In the genomic region with DNA sequence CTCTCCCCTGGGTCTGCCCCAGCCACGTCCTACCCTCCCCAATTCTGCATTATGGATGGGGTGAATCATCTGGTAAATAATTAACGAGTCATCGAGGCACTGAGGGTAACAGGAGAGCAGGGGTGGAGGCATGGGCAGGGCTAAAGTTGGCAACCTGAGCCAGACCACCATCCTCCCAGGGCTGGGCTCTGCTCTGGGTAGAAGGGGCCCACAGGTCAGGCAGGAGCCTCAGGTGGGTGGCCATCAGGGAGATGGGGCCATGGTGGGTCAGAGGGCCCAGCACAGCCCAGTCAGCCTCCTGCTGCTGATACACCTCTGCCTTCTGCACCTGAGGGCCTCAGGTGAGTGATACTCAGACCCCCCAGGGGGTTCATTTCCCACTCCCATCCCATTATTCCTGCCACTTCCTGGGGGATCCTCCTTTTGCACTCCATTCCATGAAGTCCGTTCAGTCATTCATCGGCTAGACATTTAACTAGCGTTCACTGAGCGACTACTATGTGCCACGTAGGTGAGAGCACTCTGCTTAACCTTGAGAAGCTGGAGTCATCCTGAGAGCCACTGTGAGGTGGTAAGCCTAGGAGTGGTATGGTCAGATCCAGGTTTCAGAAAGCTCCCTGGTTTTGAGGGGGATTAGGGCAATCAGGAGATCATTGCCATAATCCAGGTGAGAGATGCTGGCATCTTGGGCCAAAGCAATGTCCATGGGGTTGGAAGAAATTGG, we compare ENCODE assay signal across 16 cellular contexts. TPM values are rescaled to one million over a fixed set of nuclear protein-coding genes. Genes with fewer than 3 reads are reported as not detected.
A peak's percentile ranks its signal among the peaks of the same experiment; 100 is the strongest.
DNase-seq lines count a peak whose midpoint lies in the region; ATAC-seq, FAIRE-seq and TF ChIP-seq lines count a peak whose summit lies in the region.
"Had no signal": no experiment of that assay in that cellular context is flagged by ENCODE, and none has a peak within 500 bp of the region (broad histone marks: within the 10 kb centered on the region; RNA-seq: fewer than 3 reads in every experiment).

A gene (plus strand): TSS at position 248 of the 724 bp plus-strand sequence. CDS start 12 bp downstream, at position 260.

- DNase-seq in HepG2 (ENCODE audit: low spot score) (no peak), right lobe of liver (no peak), coronary artery (ENCODE audit: low spot score) (peak; percentile 50), neuronal stem cell (ENCODE audit: low spot score) (no peak), GM13977 (ENCODE audit: low spot score) (no peak), germinal center (ENCODE audit: low spot score) (no peak)
- DNase-seq: AML-193; CD4-positive, alpha-beta T cell; H9; MV-4-11; NCI-H1417 treated with DMSO at 0.1 percent for 48 hours; NCI-H2029; NCI-H510A treated with DMSO at 0.1 percent for 48 hours; SIG-M5 had no signal

- no peak within 1 kb of the TSS for H4K91ac ChIP-seq in neuronal stem cell (ENCODE audit: low read depth, low read length, poor library complexity)

- H3K4me2 ChIP-seq in HepG2 (ENCODE audit: low read depth, low read length) (peak within 1 kb of the TSS; percentile 56), neuronal stem cell (ENCODE audit: insufficient read depth, low read length, poor library complexity, severe bottlenecking) (no peak within 1 kb of the TSS)
- H3K4me2 ChIP-seq: A549 had no signal

- H2AFZ ChIP-seq in HepG2 (ENCODE audit: low read length) (no peak within 1 kb of the TSS), neuronal stem cell (ENCODE audit: low read length) (no peak within 1 kb of the TSS)

- no peak within 1 kb of the TSS for H2BK15ac ChIP-seq in neuronal stem cell (ENCODE audit: low read length)

- H2BK12ac ChIP-seq in neuronal stem cell (ENCODE audit: low read length): no peak within 1 kb of the TSS

- no TSS peak for BruUV-seq in HepG2 (replicated peaks; lab: Mats Ljungman, UMichigan)

- POLR2A ChIA-PET in HepG2 (lab: Yijun Ruan, JAX): interaction anchor here (1.4 kb wide), 1 partner anchor 241 kb away, joined by 4 read pairs; no protein-coding TSS in a partner anchor

- H3K27me3 ChIP-seq in HepG2 (ENCODE audit: control insufficient read depth in 1 of 2, insufficient read depth in 2 of 2, low read length in 2 of 2) (peaks cover 0 to 3% of the 10 kb centered on the region in 2 experiments; a peak in 1 of 5 replicates), right lobe of liver (no peaks in the 10 kb centered on the region), neuronal stem cell (ENCODE audit: control insufficient read depth in 3 of 3, insufficient read depth in 3 of 3, low read depth in 1 of 3, low read length in 3 of 3) (peaks cover 0 to 4% (median 0%) of the 10 kb centered on the region in 3 experiments)

- H3K4me3 ChIP-seq in HepG2 (replicated peaks in 1 of 3; ENCODE audit: insufficient read depth in 1 of 3, low read depth in 2 of 3, low read length in 3 of 3) (peak within 1 kb of the TSS in 1 of 3 experiments; percentile 41; a peak in 1 of 6 replicates), right lobe of liver (no peak within 1 kb of the TSS), coronary artery (no peak within 1 kb of the TSS), neuronal stem cell (ENCODE audit: low read length in 2 of 2) (no peak within 1 kb of the TSS)
- H3K4me3 ChIP-seq: A549 had no signal

- no peak within 1 kb of the TSS for H3K14ac ChIP-seq in neuronal stem cell (ENCODE audit: low read length)

- H3K36me3 ChIP-seq in HepG2 (replicated peaks in 1 of 2; ENCODE audit: control insufficient read depth in 1 of 2, insufficient read depth in 2 of 2, low read length in 2 of 2) (no peaks in the 10 kb centered on the region), right lobe of liver (no peaks in the 10 kb centered on the region), neuronal stem cell (replicated peaks in 1 of 2; ENCODE audit: control insufficient read depth in 2 of 2, insufficient read depth in 2 of 2, low read length in 2 of 2) (no peaks in the 10 kb centered on the region)

- 78% methylated on average over 6 of the region's 8 CpGs for WGBS in HepG2 (ENCODE audit: low lambda C conversion rate)
- WGBS in right lobe of liver (ENCODE audit: insufficient coverage, low coverage, low lambda C conversion rate, missing lambda C conversion rate): 83% methylated on average over 8 of the region's 8 CpGs
- WGBS in neuronal stem cell (ENCODE audit: extremely low coverage in 2 of 2, insufficient read length in 2 of 2, insufficient replicate concordance in 1 of 2), 2 donors: no CpG with 5 or more reads among the region's 8 CpGs

- H3K9ac ChIP-seq in HepG2 (ENCODE audit: insufficient read depth, low read depth, low read length) (no peak within 1 kb of the TSS), neuronal stem cell (ENCODE audit: low read depth, low read length, poor library complexity) (peak within 1 kb of the TSS; percentile 4)

- no peak within 1 kb of the TSS for H2AK5ac ChIP-seq in neuronal stem cell (ENCODE audit: low read depth, low read length)

- intact Hi-C loops in HepG2 (cut with micrococcal nuclease; ENCODE audit: unreplicated experiment) (no loop called here), right lobe of liver (cut with DNase I) (loop anchor here in 1 of 2 donors (10.0 kb wide), 1 partner anchor 89 kb away; no protein-coding TSS in a partner anchor)

- no peak for TF ChIP-seq EP300 in HepG2 (IDR thresholded peaks at IDR 0.05; ENCODE audit: low read depth in 2 of 2, low read length in 2 of 2)
- no peak for TF ChIP-seq EP300 in HepG2 (CRISPR knock-in tag; IDR thresholded peaks at IDR 0.05; ENCODE audit: borderline replicate concordance)

- TF ChIP-seq CTCF in HepG2 (CRISPR knock-in tag; IDR thresholded peaks at IDR 0.05): no peak
- TF ChIP-seq CTCF in right lobe of liver (IDR thresholded peaks at IDR 0.05): no peak
- no peak for TF ChIP-seq CTCF in coronary artery (IDR thresholded peaks at IDR 0.05)
- no peak for TF ChIP-seq CTCF in GM13977 (IDR thresholded peaks at IDR 0.05; ENCODE audit: extremely low read depth, insufficient read depth, missing control alignments)

- H3K18ac ChIP-seq in neuronal stem cell (ENCODE audit: low read length): no peak within 1 kb of the TSS

- in situ Hi-C loops in HepG2 (cut with HindIII; ENCODE audit: extremely low pct_ligation_motif_present, low pct_unique_long_range_greater_than_20kb): no loop called here
- in situ Hi-C loops in GM13977 (cut with MboI; ENCODE audit: low pct_unique_long_range_greater_than_20kb, low sequenced_read_pairs, unreplicated experiment): no loop called here

- no peak within 1 kb of the TSS for H3K4ac ChIP-seq in neuronal stem cell (ENCODE audit: low read length)

- H3K4me1 ChIP-seq in HepG2 (ENCODE audit: insufficient read depth, low read length) (peaks cover 68% of the 10 kb centered on the region), right lobe of liver (no peaks in the 10 kb centered on the region), neuronal stem cell (ENCODE audit: control insufficient read depth in 2 of 2, insufficient read depth in 1 of 2, low read depth in 1 of 2, low read length in 2 of 2) (peaks cover 0 to 3% of the 10 kb centered on the region in 2 donors)
- H3K4me1 ChIP-seq: A549 had no signal

- H3K79me1 ChIP-seq in neuronal stem cell (ENCODE audit: low read depth, low read length): no peaks in the 10 kb centered on the region

- no peak for ATAC-seq in HepG2
- ATAC-seq in right lobe of liver: no peak
- no peak for ATAC-seq in GM21717 (IDR thresholded peaks at IDR 0.05; ENCODE audit: unreplicated experiment)
- ATAC-seq: A549 had no signal

- H3K9me3 ChIP-seq in HepG2 (ENCODE audit: low read length): no peaks in the 10 kb centered on the region
- no peaks in the 10 kb centered on the region for H3K9me3 ChIP-seq in right lobe of liver
- H3K9me3 ChIP-seq in neuronal stem cell (replicated peaks in 1 of 2; ENCODE audit: control insufficient read depth in 2 of 2, insufficient read depth in 1 of 2, low read depth in 1 of 2, low read length in 2 of 2): no peaks in the 10 kb centered on the region
- H3K9me3 ChIP-seq: A549 had no signal

- no peak within 1 kb of the TSS for H4K8ac ChIP-seq in neuronal stem cell (ENCODE audit: low read depth, low read length)

- no peak for TF ChIP-seq RAD21 in HepG2 (CRISPR knock-in tag; IDR thresholded peaks at IDR 0.05)

- H4K20me1 ChIP-seq in HepG2 (ENCODE audit: insufficient read depth, low read length): no peaks in the 10 kb centered on the region

- H2BK120ac ChIP-seq in neuronal stem cell (ENCODE audit: low read depth, low read length): no peak within 1 kb of the TSS

- H3K27ac ChIP-seq in HepG2 (ENCODE audit: extremely low read length, insufficient read depth, low read length): no peak within 1 kb of the TSS
- no peak within 1 kb of the TSS for H3K27ac ChIP-seq in right lobe of liver
- no peak within 1 kb of the TSS for H3K27ac ChIP-seq in coronary artery
- H3K27ac ChIP-seq in neuronal stem cell (replicated peaks; ENCODE audit: low read length): no peak within 1 kb of the TSS
- H3K27ac ChIP-seq: A549 had no signal

- no peak for FAIRE-seq in HepG2 (lab: Jason Lieb, UNC)
- FAIRE-seq: A549 had no signal

- H3K23ac ChIP-seq in neuronal stem cell (ENCODE audit: low read depth, low read length, poor library complexity): no peak within 1 kb of the TSS

- no peaks in the 10 kb centered on the region for H3K79me2 ChIP-seq in HepG2 (ENCODE audit: insufficient read depth, low read length)

- CTCF ChIA-PET in HepG2 (lab: Yijun Ruan, JAX; ENCODE audit: low intra/inter-chr PET ratio, low total read pairs): no interaction called here

- H2BK5ac ChIP-seq in neuronal stem cell (ENCODE audit: low read length): no peak within 1 kb of the TSS

- TF ChIP-seq POLR2A in HepG2 (IDR thresholded peaks at IDR 0.05; ENCODE audit: insufficient read depth in 1 of 2, low read depth in 2 of 2, low read length in 2 of 2): no peak
- TF ChIP-seq POLR2A in right lobe of liver (IDR thresholded peaks at IDR 0.05): no peak

RNA-seq across cellular contexts. Expression of the gene that starts here (rescaled TPM):
- total RNA-seq in HepG2 (2016; rRNA removed; fragmentation: Illumina TruSeq; extraction: Trizol) (not detected in 2 replicates), right lobe of liver (under 1 TPM in 1 of 6 experiments, not detected in 5; 0.06 TPM)
- not detected in 2 replicates for total RNA-seq in HepG2 (2016; cell fraction: cytosol; rRNA removed; fragmentation: Illumina TruSeq; extraction: Trizol; ENCODE audit: low read depth)
- total RNA-seq in HepG2 (2016; cell fraction: insoluble cytoplasmic fraction; rRNA removed; fragmentation: Illumina TruSeq; extraction: Trizol): 0.04 TPM in 1 of 2 replicates, not detected in the other
- not detected in 2 replicates for total RNA-seq in HepG2 (2016; cell fraction: membrane; rRNA removed; fragmentation: Illumina TruSeq; extraction: Trizol)
- not detected in 2 replicates for total RNA-seq in HepG2 (2016; cell fraction: nucleus; rRNA removed; fragmentation: Illumina TruSeq; extraction: Trizol)
- polyA plus RNA-seq in HepG2 (2011; rRNA removed): 0.13 and 0.21 TPM in 2 replicates
- 0.04 and 0.05 TPM in 2 replicates for polyA plus RNA-seq in HepG2 (2011; cell fraction: cytosol; rRNA removed)
- 0.16 and 0.27 TPM in 2 replicates for polyA plus RNA-seq in HepG2 (2011; cell fraction: nucleus; rRNA removed)
- polyA plus RNA-seq in HepG2 (2012): 0.07 TPM in 1 of 2 replicates, not detected in the other
- not detected in 2 replicates for polyA plus RNA-seq in HepG2 (2016; cell fraction: cytosol; fragmentation: Illumina TruSeq; extraction: Trizol; ENCODE audit: low read depth)
- polyA plus RNA-seq in HepG2 (2016; cell fraction: insoluble cytoplasmic fraction; fragmentation: Illumina TruSeq; extraction: Trizol; ENCODE audit: low read depth): not detected in 2 replicates
- polyA plus RNA-seq in HepG2 (2016; cell fraction: membrane; fragmentation: Illumina TruSeq; extraction: Trizol; ENCODE audit: low read depth): not detected in 2 replicates
- not detected in 2 replicates for polyA plus RNA-seq in HepG2 (2016; cell fraction: nucleus; fragmentation: Illumina TruSeq; extraction: Trizol; ENCODE audit: insufficient read depth, low read depth)
- 0.04 TPM in 1 of 2 replicates, not detected in the other for polyA minus RNA-seq in HepG2 (2011; rRNA and poly(A)+ RNA removed; ENCODE audit: low replicate concordance)
- polyA minus RNA-seq in HepG2 (2011; cell fraction: cytosol; rRNA and poly(A)+ RNA removed): not detected in 2 replicates
- 0.13 TPM in 1 of 2 replicates, not detected in the other for polyA minus RNA-seq in HepG2 (2011; cell fraction: nucleus; rRNA and poly(A)+ RNA removed)
- not detected for polyA plus RNA-seq in neuronal stem cell (2013, experiment 1 of 2)
- polyA plus RNA-seq in neuronal stem cell (2013, experiment 2 of 2): not detected
- total RNA-seq: CD4-positive, alpha-beta T cell; H9 had no signal
- polyA plus RNA-seq: A549 had no signal
